ENCODE assay signal across 8 cellular contexts in genomic region chr2:134918518-134919359, GRCh38. TPM values are rescaled to one million over a fixed set of nuclear protein-coding genes. Genes with fewer than 3 reads are reported as not detected.
DNase-seq lines count a peak whose midpoint lies in the region; ATAC-seq and TF ChIP-seq lines count a peak whose summit lies in the region.

Gene CCNT2 (plus strand): TSS chr2:134918822. CDS start chr2:134918855, 33 bp downstream.

- peak within 1 kb of the TSS; percentile 79 for H3K4me2 ChIP-seq in Karpas-422 (ENCODE audit: low read depth, low read length, poor library complexity, severe bottlenecking)

- peak within 1 kb of the TSS; percentile 85 for H3K9ac ChIP-seq in Karpas-422 (ENCODE audit: low read length)

- peak within 1 kb of the TSS; percentile 38 for H2AFZ ChIP-seq in Karpas-422 (ENCODE audit: low read length)

- no peak for TF ChIP-seq EP300 in esophagus muscularis mucosa (IDR thresholded peaks at IDR 0.05)

- WGBS in esophagus muscularis mucosa, result under 1% methylated on average over 75 of the region's 85 CpGs

- H3K4me3 ChIP-seq in Karpas-422 (ENCODE audit: low read length), result peak within 1 kb of the TSS; percentile 84
- peak within 1 kb of the TSS; percentile 76 to 94 (median 92) for H3K4me3 ChIP-seq in esophagus muscularis mucosa
- peak within 1 kb of the TSS; percentile 98 to 99 for H3K4me3 ChIP-seq in muscle layer of duodenum (ENCODE audit: low read depth in 1 of 2, low read length in 2 of 2)

- intact Hi-C loops in esophagus muscularis mucosa (cut with DNase I), result loop anchor here (2.0 to 10.0 kb wide), 3 partner anchors 542 to 794 kb away; partner anchors contain the start of genes R3HDM1 and ZRANB3

- ATAC-seq in GM21825 (IDR thresholded peaks at IDR 0.05; ENCODE audit: unreplicated experiment), result peak; percentile 85

- H3K27me3 ChIP-seq in Karpas-422 (ENCODE audit: low read length), result no peaks in the 10 kb centered on the region
- H3K27me3 ChIP-seq in esophagus muscularis mucosa, result no peaks in the 10 kb centered on the region
- H3K27me3 ChIP-seq in muscle layer of duodenum (ENCODE audit: low read depth, low read length), result no peaks in the 10 kb centered on the region

- peaks cover 35% of the 10 kb centered on the region for H4K20me1 ChIP-seq in Karpas-422 (ENCODE audit: insufficient read depth, low read depth, low read length)

- TF ChIP-seq POLR2A in esophagus muscularis mucosa (IDR thresholded peaks at IDR 0.05; ENCODE audit: low read depth), result no peak

- H3K36me3 ChIP-seq in Karpas-422 (ENCODE audit: insufficient read depth, low read length), result peaks cover 26% of the 10 kb centered on the region; the same call in 1 of the 2 replicates
- H3K36me3 ChIP-seq in esophagus muscularis mucosa, result no peaks in the 10 kb centered on the region
- H3K36me3 ChIP-seq in muscle layer of duodenum (ENCODE audit: control insufficient read depth in 1 of 2, insufficient read depth in 2 of 2, low read length in 2 of 2), result peaks cover 0 to 5% of the 10 kb centered on the region in 2 donors

- peaks cover 50% of the 10 kb centered on the region for H3K79me2 ChIP-seq in Karpas-422 (ENCODE audit: low read length)

- DNase-seq in DMS79 (lab: John Stamatoyannopoulos, UW) (peak; percentile 99), Karpas-422 (peak; percentile 100), RKO (ENCODE audit: low spot score) (peak; percentile 99), activated T-helper 1 cell treated with Interleukin-2 at 50 U/mL for 16 hours (ENCODE audit: low read depth) (peak; percentile 100), esophagus muscularis mucosa (ENCODE audit: extremely low spot score) (peak; percentile 100)
- peak; percentile 99 to 100 for DNase-seq in stimulated activated CD8-positive, alpha-beta memory T cell treated with anti-CD3 and anti-CD28 coated beads, Interleukin-7, amount 100 ng/mL, for 4 hours (ENCODE audit: low read depth in 2 of 2)

- no peak for TF ChIP-seq CTCF in esophagus muscularis mucosa (IDR thresholded peaks at IDR 0.05)

- H3K9me3 ChIP-seq in Karpas-422 (ENCODE audit: low read length) (no peaks in the 10 kb centered on the region), esophagus muscularis mucosa (no peaks in the 10 kb centered on the region), muscle layer of duodenum (ENCODE audit: control insufficient read depth in 1 of 2, low read length in 2 of 2) (no peaks in the 10 kb centered on the region)

- no peaks in the 10 kb centered on the region for H3K9me2 ChIP-seq in Karpas-422 (replicated peaks; ENCODE audit: insufficient read depth, low read length)

- H3K4me1 ChIP-seq in Karpas-422 (ENCODE audit: low read length), result peaks cover 31% of the 10 kb centered on the region
- H3K4me1 ChIP-seq in esophagus muscularis mucosa, result peaks cover 41 to 52% (median 48%) of the 10 kb centered on the region in 4 donors
- H3K4me1 ChIP-seq in muscle layer of duodenum (ENCODE audit: control insufficient read depth in 1 of 2, insufficient read depth in 2 of 2, low read length in 2 of 2), result peaks cover 5 to 38% of the 10 kb centered on the region in 2 donors

- H3K27ac ChIP-seq in Karpas-422 (ENCODE audit: low read length), result peak within 1 kb of the TSS; percentile 95
- peak within 1 kb of the TSS; percentile 96 to 98 (median 96) for H3K27ac ChIP-seq in esophagus muscularis mucosa (replicated peaks in 1 of 4)
- peak within 1 kb of the TSS; percentile 98 for H3K27ac ChIP-seq in muscle layer of duodenum (ENCODE audit: low read length)

RNA-seq across cellular contexts. Expression of gene CCNT2, which starts in this region (rescaled TPM):
- 15.0 and 42.9 TPM in 2 replicates for total RNA-seq in Karpas-422 (2014; rRNA removed; shearing (Covaris generic); ENCODE audit: low replicate concordance)
- 10 to 100 TPM; 16.1 to 29.1 (median 20.5) TPM for total RNA-seq in esophagus muscularis mucosa

Comparison
In these comparisons a context has a peak if more than half of its experiments do, and no peak if none do; other contexts are left out.
1. Peak in every context shown above with its lines: DNase-seq, ATAC-seq, H3K4me3 ChIP-seq and H3K27ac ChIP-seq.